ENCODE assay signal across 20 cellular contexts in genomic region chr1:36693116-36693515, GRCh38.
"Had no signal": no experiment of that assay in that cellular context is flagged by ENCODE, and none has a peak within 500 bp of the region (broad histone marks: within the 10 kb centered on the region; RNA-seq: fewer than 3 reads in every experiment).

No MANE protein-coding gene starts in this region.

- H3K9me3 ChIP-seq: ascending aorta, colonic mucosa, gastroesophageal sphincter, heart right ventricle, psoas muscle, suprapubic skin, tibial nerve had no signal

- H3K4me1 ChIP-seq: ascending aorta, colonic mucosa, gastroesophageal sphincter, heart right ventricle, neural progenitor cell, psoas muscle, suprapubic skin, tibial nerve had no signal

- H3K4me3 ChIP-seq: ascending aorta, colonic mucosa, gastroesophageal sphincter, heart right ventricle, neural progenitor cell, psoas muscle, suprapubic skin, tibial nerve had no signal

- H3K4me2 ChIP-seq: neural progenitor cell had no signal

- H3K27ac ChIP-seq: ascending aorta, colonic mucosa, gastroesophageal sphincter, heart right ventricle, neural progenitor cell, psoas muscle, suprapubic skin, tibial nerve had no signal

- H3K9ac ChIP-seq: neural progenitor cell had no signal

- H3K36me3 ChIP-seq: ascending aorta, colonic mucosa, gastroesophageal sphincter, heart right ventricle, neural progenitor cell, suprapubic skin, tibial nerve had no signal

- ATAC-seq: activated naive CD4-positive, alpha-beta T cell treated with anti-CD3 and anti-CD28 coated beads, Interleukin-2, amount 50 U/mL, for 72 hours; activated T-helper 17 cell treated with anti-CD3 and anti-CD28 coated beads, Interleukin-2, amount 50 U/mL, for 72 hours; gastroesophageal sphincter; heart right ventricle; naive thymus-derived CD8-positive, alpha-beta T cell; psoas muscle; right cardiac atrium; stimulated activated effector memory CD8-positive, alpha-beta T cell treated with anti-CD3 and anti-CD28 coated beads, Interleukin-12 subunit alpha, Interleukin-12 subunit beta, amount 100 ng/mL, for 72 hours; stimulated activated naive CD8-positive, alpha-beta T cell treated with anti-CD3 and anti-CD28 coated beads, Interleukin-15, amount 100 ng/mL, for 72 hours; T-cell had no signal

- DNase-seq: activated CD8-positive, alpha-beta memory T cell treated with anti-CD3 and anti-CD28 coated beads, Interleukin-2, amount 50 U/mL, for 4 hours; activated T-cell treated with anti-CD3 and anti-CD28 coated beads, Interleukin-2, amount 50 U/mL, for 24 hours; central memory CD4-positive, alpha-beta T cell; colonic mucosa; heart right ventricle; kidney; psoas muscle; right cardiac atrium; stimulated activated CD4-positive, alpha-beta T cell treated with anti-CD3 and anti-CD28 coated beads, Interleukin-12 subunit alpha, Interleukin-12 subunit beta, amount 100 ng/mL, for 4 hours; stimulated activated naive CD8-positive, alpha-beta T cell treated with anti-CD3 and anti-CD28 coated beads, Interleukin-15, amount 100 ng/mL, for 72 hours; T-cell had no signal

- H2AFZ ChIP-seq: neural progenitor cell had no signal

- H3K27me3 ChIP-seq: ascending aorta, colonic mucosa, neural progenitor cell had no signal
